ENCODE assay signal across 15 cellular contexts in genomic region chr13:103815619-103816018, GRCh38.
A peak's percentile ranks its signal among the peaks of the same experiment; 100 is the strongest.
DNase-seq lines count a peak whose midpoint lies in the region; TF ChIP-seq lines count a peak whose summit lies in the region.
"Had no signal": no experiment of that assay in that cellular context is flagged by ENCODE, and none has a peak within 500 bp of the region (broad histone marks: within the 10 kb centered on the region; RNA-seq: fewer than 3 reads in every experiment).

No MANE protein-coding gene starts in this region.

- DNase-seq in M059J (ENCODE audit: low read depth) = peak; percentile 51
- DNase-seq in amniotic epithelial cell (ENCODE audit: low read depth) = peak; percentile 1
- peak; percentile 55 for DNase-seq in choroid plexus epithelial cell (ENCODE audit: low read depth)
- peak; percentile 3 for DNase-seq in non-pigmented ciliary epithelial cell (ENCODE audit: low read depth)
- no peak for DNase-seq in mucosa of gallbladder (ENCODE audit: low spot score)
- no peak for DNase-seq in T-helper 9 cell
- DNase-seq in superior temporal gyrus (ENCODE audit: extremely low spot score) = no peak
- DNase-seq: Caco-2; CD4-positive, CD25-positive, alpha-beta regulatory T cell; NCI-H1436; NCI-H2029 treated with DMSO at 0.1 percent for 48 hours; NCI-H774; PC-3 had no signal

- no peak for TF ChIP-seq CTCF in choroid plexus epithelial cell (conservative IDR thresholded peaks at IDR 0.05; ENCODE audit: low read depth, low read length)

- no peak overlapping the region for H3K4me3 ChIP-seq in choroid plexus epithelial cell (ENCODE audit: low read depth, low read length)
- H3K4me3 ChIP-seq: HAP-1, SK-N-MC had no signal

Comparison
In these comparisons a context has a peak if more than half of its experiments do, and no peak if none do; other contexts are left out.
1. DNase-seq: peak in M059J (single experiment), amniotic epithelial cell (single experiment), choroid plexus epithelial cell (single experiment) and non-pigmented ciliary epithelial cell (single experiment); none in mucosa of gallbladder (single experiment), T-helper 9 cell (single experiment) and superior temporal gyrus (single experiment).